In genomic region chr20:50911716-50912115, GRCh38 we compare ENCODE assay signal across 9 cellular contexts. TPM values are rescaled to one million over a fixed set of nuclear protein-coding genes. Genes with fewer than 3 reads are reported as not detected.
DNase-seq lines count a peak whose midpoint lies in the region; ATAC-seq lines count a peak whose summit lies in the region.
"Had no signal": no experiment of that assay in that cellular context is flagged by ENCODE, and none has a peak within 500 bp of the region (broad histone marks: within the 10 kb centered on the region; RNA-seq: fewer than 3 reads in every experiment).

No MANE protein-coding gene starts in this region.

- H3K27ac Mint-ChIP-seq in activated naive CD4-positive, alpha-beta T cell treated with anti-CD3 and anti-CD28 coated beads for 36 hours, result peak overlapping the region; percentile 73
- H3K27ac Mint-ChIP-seq in activated naive CD8-positive, alpha-beta T cell, result peak overlapping the region; percentile 51

- no peak for DNase-seq in activated naive CD4-positive, alpha-beta T cell treated with anti-CD3 and anti-CD28 coated beads for 36 hours
- no peak for DNase-seq in activated naive CD4-positive, alpha-beta T cell (lab: John Stamatoyannopoulos, UW)
- no peak for DNase-seq in stimulated activated naive CD8-positive, alpha-beta T cell treated with anti-CD3 and anti-CD28 coated beads, Interleukin-15, Interleukin-2, amounts not matched to agents 100 U/mL and 50 U/mL, for 24 hours
- no peak for DNase-seq in DMS79 treated with DMSO at 0.1 percent for 48 hours (lab: John Stamatoyannopoulos, UW)
- no peak for DNase-seq in NCI-H748 (lab: John Stamatoyannopoulos, UW; ENCODE audit: unreplicated experiment)
- DNase-seq: hippocampal formation had no signal

- no peak overlapping the region for H3K4me3 Mint-ChIP-seq in activated naive CD4-positive, alpha-beta T cell treated with anti-CD3 and anti-CD28 coated beads for 36 hours
- H3K4me3 Mint-ChIP-seq in activated naive CD8-positive, alpha-beta T cell, result peak overlapping the region; percentile 35

- peaks cover 29% of the 10 kb centered on the region for H3K36me3 Mint-ChIP-seq in activated naive CD4-positive, alpha-beta T cell treated with anti-CD3 and anti-CD28 coated beads for 36 hours (ENCODE audit: low read depth)
- H3K36me3 Mint-ChIP-seq in activated naive CD8-positive, alpha-beta T cell, result no peaks in the 10 kb centered on the region

- H3K4me1 Mint-ChIP-seq in activated naive CD4-positive, alpha-beta T cell treated with anti-CD3 and anti-CD28 coated beads for 36 hours (ENCODE audit: low read depth), result peaks cover 70% of the 10 kb centered on the region
- H3K4me1 Mint-ChIP-seq in activated naive CD8-positive, alpha-beta T cell (ENCODE audit: low read depth), result peaks cover 77% of the 10 kb centered on the region

- no peaks in the 10 kb centered on the region for H3K27me3 Mint-ChIP-seq in activated naive CD4-positive, alpha-beta T cell treated with anti-CD3 and anti-CD28 coated beads for 36 hours (ENCODE audit: low read depth)
- H3K27me3 Mint-ChIP-seq in activated naive CD8-positive, alpha-beta T cell, result no peaks in the 10 kb centered on the region

- CTCF ChIA-PET in activated naive CD4-positive, alpha-beta T cell treated with anti-CD3 and anti-CD28 coated beads for 36 hours (lab: Charles Lee), result interaction anchor here (1.4 to 2.2 kb wide), 3 partner anchors 18 to 121 kb away, joined by 3 to 7 read pairs (median 6); partner anchors contain the start of gene BCAS4

- ATAC-seq in HG03025 (IDR thresholded peaks at IDR 0.05; ENCODE audit: low FRiP score, unreplicated experiment) (peak; percentile 66), GM21360 (IDR thresholded peaks at IDR 0.05; ENCODE audit: unreplicated experiment) (no peak)
- peak; percentile 21 for ATAC-seq in stimulated activated naive CD8-positive, alpha-beta T cell treated with anti-CD3 and anti-CD28 coated beads, Interleukin-15, Interleukin-2, amounts not matched to agents 100 U/mL and 50 U/mL, for 24 hours

- intact Hi-C loops in activated naive CD4-positive, alpha-beta T cell treated with anti-CD3 and anti-CD28 coated beads for 36 hours (cut with micrococcal nuclease), result loop anchor here (5.0 kb wide), 1 partner anchor 94 kb away; no protein-coding TSS in a partner anchor

- no peaks in the 10 kb centered on the region for H3K9me3 Mint-ChIP-seq in activated naive CD4-positive, alpha-beta T cell treated with anti-CD3 and anti-CD28 coated beads for 36 hours
- no peaks in the 10 kb centered on the region for H3K9me3 Mint-ChIP-seq in activated naive CD8-positive, alpha-beta T cell (ENCODE audit: low read depth)

RNA-seq across cellular contexts. Expression of gene ADNP, which starts 19.5 kb away (rescaled TPM):
- 10 to 100 TPM; 44.8 to 50.8 TPM for total RNA-seq in activated naive CD4-positive, alpha-beta T cell treated with anti-CD3 and anti-CD28 coated beads for 36 hours

RNA-seq across cellular contexts. Expression of gene DPM1, which starts 46.6 kb away (rescaled TPM):
- 10 to 100 TPM; 64.8 to 66.1 TPM for total RNA-seq in activated naive CD4-positive, alpha-beta T cell treated with anti-CD3 and anti-CD28 coated beads for 36 hours

RNA-seq across cellular contexts. Expression of gene MOCS3, which starts 46.9 kb away (rescaled TPM):
- 1 to 10 TPM; 1.6 to 2.2 TPM for total RNA-seq in activated naive CD4-positive, alpha-beta T cell treated with anti-CD3 and anti-CD28 coated beads for 36 hours
